ENCODE assay signal across 1 cellular context in the genomic region with DNA sequence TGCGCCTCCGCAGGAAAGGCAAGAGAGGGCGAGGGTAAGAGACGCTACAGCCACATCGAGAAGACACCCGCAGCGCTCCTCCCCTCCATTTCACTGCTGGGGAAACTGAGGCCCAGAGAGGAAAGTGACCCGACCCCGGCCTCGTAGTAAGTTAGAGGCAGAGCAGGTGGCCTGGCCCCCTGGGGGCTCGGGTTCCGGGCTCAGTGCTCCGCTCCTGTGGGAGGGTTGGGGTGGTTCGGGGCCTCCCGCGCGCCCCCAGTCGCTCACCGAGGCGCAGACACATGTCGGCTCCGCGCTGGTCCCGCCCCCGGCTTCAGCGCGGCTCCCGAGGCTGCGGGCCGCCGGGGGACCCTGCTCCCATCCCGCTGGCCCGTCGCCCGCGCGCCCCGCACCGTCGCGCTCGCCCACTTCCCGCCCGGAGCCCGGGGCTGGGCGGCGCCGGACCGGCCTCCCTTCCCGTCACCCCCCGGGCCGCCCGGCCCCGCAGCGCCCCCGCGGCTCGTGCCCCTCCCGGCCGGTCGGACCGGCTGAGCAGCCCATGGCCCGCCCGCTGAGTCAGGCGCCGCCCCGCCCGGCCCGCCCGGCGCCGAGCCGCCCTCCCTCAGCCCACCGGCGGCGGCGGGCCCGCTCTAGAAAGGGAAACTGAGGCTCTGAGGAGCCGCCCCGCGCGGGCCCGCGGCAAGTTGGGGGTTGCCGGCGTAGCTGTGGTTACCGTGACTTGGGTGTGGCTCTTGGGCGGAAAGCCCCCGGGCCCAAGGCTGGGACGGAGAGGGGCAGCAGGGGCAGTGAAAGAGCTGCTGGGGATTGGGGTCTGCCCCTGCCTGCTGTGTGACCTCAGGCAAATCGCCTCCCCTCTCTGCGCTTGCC.
TF ChIP-seq lines count a peak whose summit lies in the region.

A gene with protein sequence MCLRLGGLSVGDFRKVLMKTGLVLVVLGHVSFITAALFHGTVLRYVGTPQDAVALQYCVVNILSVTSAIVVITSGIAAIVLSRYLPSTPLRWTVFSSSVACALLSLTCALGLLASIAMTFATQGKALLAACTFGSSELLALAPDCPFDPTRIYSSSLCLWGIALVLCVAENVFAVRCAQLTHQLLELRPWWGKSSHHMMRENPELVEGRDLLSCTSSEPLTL (minus strand): TSS at position 434 of the 867 bp plus-strand sequence. CDS start 151 bp downstream, at position 283.

TF ChIP-seq in HEK293, 187 proteins besides CTCF, POLR2A, EP300 and RAD21 (continued from another document and continues in another):
- TF ChIP-seq, protein P1, sequence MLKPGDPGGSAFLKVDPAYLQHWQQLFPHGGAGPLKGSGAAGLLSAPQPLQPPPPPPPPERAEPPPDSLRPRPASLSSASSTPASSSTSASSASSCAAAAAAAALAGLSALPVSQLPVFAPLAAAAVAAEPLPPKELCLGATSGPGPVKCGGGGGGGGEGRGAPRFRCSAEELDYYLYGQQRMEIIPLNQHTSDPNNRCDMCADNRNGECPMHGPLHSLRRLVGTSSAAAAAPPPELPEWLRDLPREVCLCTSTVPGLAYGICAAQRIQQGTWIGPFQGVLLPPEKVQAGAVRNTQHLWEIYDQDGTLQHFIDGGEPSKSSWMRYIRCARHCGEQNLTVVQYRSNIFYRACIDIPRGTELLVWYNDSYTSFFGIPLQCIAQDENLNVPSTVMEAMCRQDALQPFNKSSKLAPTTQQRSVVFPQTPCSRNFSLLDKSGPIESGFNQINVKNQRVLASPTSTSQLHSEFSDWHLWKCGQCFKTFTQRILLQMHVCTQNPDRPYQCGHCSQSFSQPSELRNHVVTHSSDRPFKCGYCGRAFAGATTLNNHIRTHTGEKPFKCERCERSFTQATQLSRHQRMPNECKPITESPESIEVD (tag by site-specific recombination; IDR thresholded peaks at IDR 0.05), result no peak
- TF ChIP-seq, protein P2, sequence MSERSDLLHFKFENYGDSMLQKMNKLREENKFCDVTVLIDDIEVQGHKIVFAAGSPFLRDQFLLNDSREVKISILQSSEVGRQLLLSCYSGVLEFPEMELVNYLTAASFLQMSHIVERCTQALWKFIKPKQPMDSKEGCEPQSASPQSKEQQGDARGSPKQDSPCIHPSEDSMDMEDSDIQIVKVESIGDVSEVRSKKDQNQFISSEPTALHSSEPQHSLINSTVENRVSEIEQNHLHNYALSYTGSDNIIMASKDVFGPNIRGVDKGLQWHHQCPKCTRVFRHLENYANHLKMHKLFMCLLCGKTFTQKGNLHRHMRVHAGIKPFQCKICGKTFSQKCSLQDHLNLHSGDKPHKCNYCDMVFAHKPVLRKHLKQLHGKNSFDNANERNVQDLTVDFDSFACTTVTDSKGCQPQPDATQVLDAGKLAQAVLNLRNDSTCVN (tag by site-specific recombination; optimal IDR thresholded peaks at IDR 0.05), result peak; percentile 63
- TF ChIP-seq, protein P3, sequence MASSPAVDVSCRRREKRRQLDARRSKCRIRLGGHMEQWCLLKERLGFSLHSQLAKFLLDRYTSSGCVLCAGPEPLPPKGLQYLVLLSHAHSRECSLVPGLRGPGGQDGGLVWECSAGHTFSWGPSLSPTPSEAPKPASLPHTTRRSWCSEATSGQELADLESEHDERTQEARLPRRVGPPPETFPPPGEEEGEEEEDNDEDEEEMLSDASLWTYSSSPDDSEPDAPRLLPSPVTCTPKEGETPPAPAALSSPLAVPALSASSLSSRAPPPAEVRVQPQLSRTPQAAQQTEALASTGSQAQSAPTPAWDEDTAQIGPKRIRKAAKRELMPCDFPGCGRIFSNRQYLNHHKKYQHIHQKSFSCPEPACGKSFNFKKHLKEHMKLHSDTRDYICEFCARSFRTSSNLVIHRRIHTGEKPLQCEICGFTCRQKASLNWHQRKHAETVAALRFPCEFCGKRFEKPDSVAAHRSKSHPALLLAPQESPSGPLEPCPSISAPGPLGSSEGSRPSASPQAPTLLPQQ (tag by site-specific recombination; IDR thresholded peaks at IDR 0.05), result 0 out of 2 replicates have a peak, but pooled peaks have one; percentile 15
- TF ChIP-seq ZBTB48 (tag by site-specific recombination; IDR thresholded peaks at IDR 0.05) (no peak), ZNF658 (tag by site-specific recombination; IDR thresholded peaks at IDR 0.05) (no peak), ZNF274 (IDR thresholded peaks at IDR 0.05; ENCODE audit: low read length) (no peak), ZNF274 (tag by site-specific recombination; IDR thresholded peaks at IDR 0.05; ENCODE audit: borderline replicate concordance) (no peak), ZNF292 (tag by site-specific recombination; IDR thresholded peaks at IDR 0.05; ENCODE audit: borderline replicate concordance, low read depth) (no peak), ZNF239 (tag by site-specific recombination; IDR thresholded peaks at IDR 0.05) (no peak), ZNF488 (tag by site-specific recombination; IDR thresholded peaks at IDR 0.05) (no peak), ZNF518A (tag by site-specific recombination; conservative IDR thresholded peaks at IDR 0.05; ENCODE audit: low read depth) (no peak), HOXD13 (CRISPR knock-in tag; IDR thresholded peaks at IDR 0.05; ENCODE audit: borderline replicate concordance) (no peak), KLF1 (tag by site-specific recombination; IDR thresholded peaks at IDR 0.05) (peak; percentile 40; the same call in 1 of the 2 replicates), ZNF549 (tag by site-specific recombination; IDR thresholded peaks at IDR 0.05) (no peak), ZBTB8A (tag by site-specific recombination; IDR thresholded peaks at IDR 0.05) (peak; percentile 56; the same call in 1 of the 2 replicates), ZNF501 (tag by site-specific recombination; IDR thresholded peaks at IDR 0.05) (no peak), ZNF514 (tag by site-specific recombination; IDR thresholded peaks at IDR 0.05) (no peak), ZNF175 (tag by site-specific recombination; IDR thresholded peaks at IDR 0.05) (no peak), ZNF610 (tag by site-specific recombination; IDR thresholded peaks at IDR 0.05; ENCODE audit: borderline replicate concordance) (no peak), ZNF530 (tag by site-specific recombination; IDR thresholded peaks at IDR 0.05; ENCODE audit: low read depth) (no peak), ZBTB21 (tag by site-specific recombination; IDR thresholded peaks at IDR 0.05) (no peak), ZNF354C (tag by site-specific recombination; IDR thresholded peaks at IDR 0.05; ENCODE audit: borderline replicate concordance, low read depth) (no peak), ZSCAN30 (tag by site-specific recombination; IDR thresholded peaks at IDR 0.05) (no peak), KLF16 (tag by site-specific recombination; IDR thresholded peaks at IDR 0.05) (no peak), ZNF221 (tag by site-specific recombination; IDR thresholded peaks at IDR 0.05; ENCODE audit: borderline replicate concordance) (no peak), ZNF596 (tag by site-specific recombination; IDR thresholded peaks at IDR 0.05) (no peak), ZNF324 (tag by site-specific recombination; IDR thresholded peaks at IDR 0.05) (no peak), ZNF776 (tag by site-specific recombination; IDR thresholded peaks at IDR 0.05; ENCODE audit: borderline replicate concordance) (no peak), ZFHX2 (tag by site-specific recombination; conservative IDR thresholded peaks at IDR 0.05) (peak; percentile 52), ELK4 (IDR thresholded peaks at IDR 0.05; ENCODE audit: borderline replicate concordance, low read depth, low read length) (no peak), SP7 (tag by site-specific recombination; IDR thresholded peaks at IDR 0.05) (0 out of 2 replicates have a peak, but pooled peaks have one; percentile 10), EGR2 (tag by site-specific recombination; IDR thresholded peaks at IDR 0.05; ENCODE audit: low read depth) (no peak; the same call in 1 of the 2 replicates)
- TF ChIP-seq, protein P4, sequence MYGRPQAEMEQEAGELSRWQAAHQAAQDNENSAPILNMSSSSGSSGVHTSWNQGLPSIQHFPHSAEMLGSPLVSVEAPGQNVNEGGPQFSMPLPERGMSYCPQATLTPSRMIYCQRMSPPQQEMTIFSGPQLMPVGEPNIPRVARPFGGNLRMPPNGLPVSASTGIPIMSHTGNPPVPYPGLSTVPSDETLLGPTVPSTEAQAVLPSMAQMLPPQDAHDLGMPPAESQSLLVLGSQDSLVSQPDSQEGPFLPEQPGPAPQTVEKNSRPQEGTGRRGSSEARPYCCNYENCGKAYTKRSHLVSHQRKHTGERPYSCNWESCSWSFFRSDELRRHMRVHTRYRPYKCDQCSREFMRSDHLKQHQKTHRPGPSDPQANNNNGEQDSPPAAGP (tag by site-specific recombination; IDR thresholded peaks at IDR 0.05), result 0 out of 2 replicates have a peak, but pooled peaks have one; percentile 19
- TF ChIP-seq, protein P5, sequence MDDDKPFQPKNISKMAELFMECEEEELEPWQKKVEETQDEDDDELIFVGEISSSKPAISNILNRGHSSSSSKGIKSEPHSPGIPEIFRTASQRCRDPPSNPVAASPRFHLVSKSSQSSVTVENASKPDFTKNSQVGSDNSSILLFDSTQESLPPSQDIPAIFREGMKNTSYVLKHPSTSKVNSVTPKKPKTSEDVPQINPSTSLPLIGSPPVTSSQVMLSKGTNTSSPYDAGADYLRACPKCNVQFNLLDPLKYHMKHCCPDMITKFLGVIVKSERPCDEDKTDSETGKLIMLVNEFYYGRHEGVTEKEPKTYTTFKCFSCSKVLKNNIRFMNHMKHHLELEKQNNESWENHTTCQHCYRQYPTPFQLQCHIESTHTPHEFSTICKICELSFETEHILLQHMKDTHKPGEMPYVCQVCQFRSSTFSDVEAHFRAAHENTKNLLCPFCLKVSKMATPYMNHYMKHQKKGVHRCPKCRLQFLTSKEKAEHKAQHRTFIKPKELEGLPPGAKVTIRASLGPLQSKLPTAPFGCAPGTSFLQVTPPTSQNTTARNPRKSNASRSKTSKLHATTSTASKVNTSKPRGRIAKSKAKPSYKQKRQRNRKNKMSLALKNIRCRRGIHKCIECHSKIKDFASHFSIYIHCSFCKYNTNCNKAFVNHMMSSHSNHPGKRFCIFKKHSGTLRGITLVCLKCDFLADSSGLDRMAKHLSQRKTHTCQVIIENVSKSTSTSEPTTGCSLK (tag by site-specific recombination; IDR thresholded peaks at IDR 0.05), result no peak
